1 cellular context compared by ENCODE assay signal in the genomic region with DNA sequence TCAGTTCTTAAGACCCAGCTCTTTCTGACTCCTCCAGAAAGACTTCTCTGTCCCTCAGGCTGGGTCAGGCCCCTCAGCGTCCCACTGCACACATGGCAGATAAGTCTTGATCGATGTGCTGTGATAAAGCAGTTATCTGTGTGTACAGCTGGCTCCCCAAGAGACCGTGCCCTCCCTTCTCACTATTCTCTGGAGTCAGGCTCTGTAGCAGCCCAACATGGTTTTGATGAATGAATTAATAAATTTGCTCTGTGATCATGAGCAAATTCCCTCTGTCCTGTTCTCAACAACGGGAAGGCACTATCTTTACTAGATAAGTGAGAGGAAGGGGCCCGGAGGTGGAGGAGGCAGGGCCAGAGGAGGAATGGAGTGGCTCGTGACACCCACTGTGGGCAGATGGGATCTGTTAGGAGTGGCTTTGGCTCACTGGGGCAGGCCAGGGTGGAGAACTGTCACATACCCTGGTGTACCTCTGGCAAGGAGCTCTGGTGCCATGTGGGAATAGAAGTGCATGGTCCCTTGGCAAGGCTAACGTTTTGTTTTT.
TF ChIP-seq lines count a peak whose summit lies in the region.

No MANE protein-coding gene starts in this region.

TF ChIP-seq in K562, 482 proteins besides CTCF, POLR2A, EP300 and RAD21 (continued from another document and continues in another):
- TF ChIP-seq, protein P1, sequence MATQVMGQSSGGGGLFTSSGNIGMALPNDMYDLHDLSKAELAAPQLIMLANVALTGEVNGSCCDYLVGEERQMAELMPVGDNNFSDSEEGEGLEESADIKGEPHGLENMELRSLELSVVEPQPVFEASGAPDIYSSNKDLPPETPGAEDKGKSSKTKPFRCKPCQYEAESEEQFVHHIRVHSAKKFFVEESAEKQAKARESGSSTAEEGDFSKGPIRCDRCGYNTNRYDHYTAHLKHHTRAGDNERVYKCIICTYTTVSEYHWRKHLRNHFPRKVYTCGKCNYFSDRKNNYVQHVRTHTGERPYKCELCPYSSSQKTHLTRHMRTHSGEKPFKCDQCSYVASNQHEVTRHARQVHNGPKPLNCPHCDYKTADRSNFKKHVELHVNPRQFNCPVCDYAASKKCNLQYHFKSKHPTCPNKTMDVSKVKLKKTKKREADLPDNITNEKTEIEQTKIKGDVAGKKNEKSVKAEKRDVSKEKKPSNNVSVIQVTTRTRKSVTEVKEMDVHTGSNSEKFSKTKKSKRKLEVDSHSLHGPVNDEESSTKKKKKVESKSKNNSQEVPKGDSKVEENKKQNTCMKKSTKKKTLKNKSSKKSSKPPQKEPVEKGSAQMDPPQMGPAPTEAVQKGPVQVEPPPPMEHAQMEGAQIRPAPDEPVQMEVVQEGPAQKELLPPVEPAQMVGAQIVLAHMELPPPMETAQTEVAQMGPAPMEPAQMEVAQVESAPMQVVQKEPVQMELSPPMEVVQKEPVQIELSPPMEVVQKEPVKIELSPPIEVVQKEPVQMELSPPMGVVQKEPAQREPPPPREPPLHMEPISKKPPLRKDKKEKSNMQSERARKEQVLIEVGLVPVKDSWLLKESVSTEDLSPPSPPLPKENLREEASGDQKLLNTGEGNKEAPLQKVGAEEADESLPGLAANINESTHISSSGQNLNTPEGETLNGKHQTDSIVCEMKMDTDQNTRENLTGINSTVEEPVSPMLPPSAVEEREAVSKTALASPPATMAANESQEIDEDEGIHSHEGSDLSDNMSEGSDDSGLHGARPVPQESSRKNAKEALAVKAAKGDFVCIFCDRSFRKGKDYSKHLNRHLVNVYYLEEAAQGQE (CRISPR knock-in tag; IDR thresholded peaks at IDR 0.05; ENCODE audit: low read depth): no peak
- no peak for TF ChIP-seq ZNF696 (CRISPR knock-in tag; conservative IDR thresholded peaks at IDR 0.05)
- TF ChIP-seq MED1 (CRISPR knock-in tag; IDR thresholded peaks at IDR 0.05; ENCODE audit: borderline replicate concordance): no peak
- peak; percentile 54 for TF ChIP-seq NFIC (IDR thresholded peaks at IDR 0.05)
- TF ChIP-seq, protein P2, sequence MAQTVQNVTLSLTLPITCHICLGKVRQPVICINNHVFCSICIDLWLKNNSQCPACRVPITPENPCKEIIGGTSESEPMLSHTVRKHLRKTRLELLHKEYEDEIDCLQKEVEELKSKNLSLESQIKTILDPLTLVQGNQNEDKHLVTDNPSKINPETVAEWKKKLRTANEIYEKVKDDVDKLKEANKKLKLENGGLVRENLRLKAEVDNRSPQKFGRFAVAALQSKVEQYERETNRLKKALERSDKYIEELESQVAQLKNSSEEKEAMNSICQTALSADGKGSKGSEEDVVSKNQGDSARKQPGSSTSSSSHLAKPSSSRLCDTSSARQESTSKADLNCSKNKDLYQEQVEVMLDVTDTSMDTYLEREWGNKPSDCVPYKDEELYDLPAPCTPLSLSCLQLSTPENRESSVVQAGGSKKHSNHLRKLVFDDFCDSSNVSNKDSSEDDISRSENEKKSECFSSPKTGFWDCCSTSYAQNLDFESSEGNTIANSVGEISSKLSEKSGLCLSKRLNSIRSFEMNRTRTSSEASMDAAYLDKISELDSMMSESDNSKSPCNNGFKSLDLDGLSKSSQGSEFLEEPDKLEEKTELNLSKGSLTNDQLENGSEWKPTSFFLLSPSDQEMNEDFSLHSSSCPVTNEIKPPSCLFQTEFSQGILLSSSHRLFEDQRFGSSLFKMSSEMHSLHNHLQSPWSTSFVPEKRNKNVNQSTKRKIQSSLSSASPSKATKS (CRISPR knock-in tag; IDR thresholded peaks at IDR 0.05): no peak
- TF ChIP-seq, protein P3, sequence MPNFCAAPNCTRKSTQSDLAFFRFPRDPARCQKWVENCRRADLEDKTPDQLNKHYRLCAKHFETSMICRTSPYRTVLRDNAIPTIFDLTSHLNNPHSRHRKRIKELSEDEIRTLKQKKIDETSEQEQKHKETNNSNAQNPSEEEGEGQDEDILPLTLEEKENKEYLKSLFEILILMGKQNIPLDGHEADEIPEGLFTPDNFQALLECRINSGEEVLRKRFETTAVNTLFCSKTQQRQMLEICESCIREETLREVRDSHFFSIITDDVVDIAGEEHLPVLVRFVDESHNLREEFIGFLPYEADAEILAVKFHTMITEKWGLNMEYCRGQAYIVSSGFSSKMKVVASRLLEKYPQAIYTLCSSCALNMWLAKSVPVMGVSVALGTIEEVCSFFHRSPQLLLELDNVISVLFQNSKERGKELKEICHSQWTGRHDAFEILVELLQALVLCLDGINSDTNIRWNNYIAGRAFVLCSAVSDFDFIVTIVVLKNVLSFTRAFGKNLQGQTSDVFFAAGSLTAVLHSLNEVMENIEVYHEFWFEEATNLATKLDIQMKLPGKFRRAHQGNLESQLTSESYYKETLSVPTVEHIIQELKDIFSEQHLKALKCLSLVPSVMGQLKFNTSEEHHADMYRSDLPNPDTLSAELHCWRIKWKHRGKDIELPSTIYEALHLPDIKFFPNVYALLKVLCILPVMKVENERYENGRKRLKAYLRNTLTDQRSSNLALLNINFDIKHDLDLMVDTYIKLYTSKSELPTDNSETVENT (CRISPR knock-in tag; IDR thresholded peaks at IDR 0.05): no peak
- TF ChIP-seq NCOR1 (IDR thresholded peaks at IDR 0.05): peak; percentile 78
- TF ChIP-seq, protein P4, sequence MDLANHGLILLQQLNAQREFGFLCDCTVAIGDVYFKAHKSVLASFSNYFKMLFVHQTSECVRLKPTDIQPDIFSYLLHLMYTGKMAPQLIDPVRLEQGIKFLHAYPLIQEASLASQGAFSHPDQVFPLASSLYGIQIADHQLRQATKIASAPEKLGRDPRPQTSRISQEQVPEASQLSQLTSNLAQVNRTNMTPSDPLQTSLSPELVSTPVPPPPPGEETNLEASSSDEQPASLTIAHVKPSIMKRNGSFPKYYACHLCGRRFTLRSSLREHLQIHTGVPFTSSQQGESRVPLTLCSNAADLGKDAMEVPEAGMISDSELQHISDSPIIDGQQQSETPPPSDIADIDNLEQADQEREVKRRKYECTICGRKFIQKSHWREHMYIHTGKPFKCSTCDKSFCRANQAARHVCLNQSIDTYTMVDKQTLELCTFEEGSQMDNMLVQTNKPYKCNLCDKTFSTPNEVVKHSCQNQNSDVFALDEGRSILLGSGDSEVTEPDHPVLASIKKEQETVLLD (IDR thresholded peaks at IDR 0.05): peak; percentile 18; the same call in 1 of the 2 replicates
- peak; percentile 37; the same call in 1 of the 2 replicates for TF ChIP-seq ESRRA (IDR thresholded peaks at IDR 0.05; ENCODE audit: borderline replicate concordance, low read depth)
- TF ChIP-seq, protein P5, sequence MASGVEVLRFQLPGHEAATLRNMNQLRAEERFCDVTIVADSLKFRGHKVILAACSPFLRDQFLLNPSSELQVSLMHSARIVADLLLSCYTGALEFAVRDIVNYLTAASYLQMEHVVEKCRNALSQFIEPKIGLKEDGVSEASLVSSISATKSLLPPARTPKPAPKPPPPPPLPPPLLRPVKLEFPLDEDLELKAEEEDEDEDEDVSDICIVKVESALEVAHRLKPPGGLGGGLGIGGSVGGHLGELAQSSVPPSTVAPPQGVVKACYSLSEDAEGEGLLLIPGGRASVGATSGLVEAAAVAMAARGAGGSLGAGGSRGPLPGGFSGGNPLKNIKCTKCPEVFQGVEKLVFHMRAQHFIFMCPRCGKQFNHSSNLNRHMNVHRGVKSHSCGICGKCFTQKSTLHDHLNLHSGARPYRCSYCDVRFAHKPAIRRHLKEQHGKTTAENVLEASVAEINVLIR (CRISPR knock-in tag; IDR thresholded peaks at IDR 0.05): 0 out of 2 replicates have a peak, but pooled peaks have one; percentile 5
- no peak for TF ChIP-seq NR2C2 (CRISPR knock-in tag; IDR thresholded peaks at IDR 0.05)
- TF ChIP-seq NR2C2 (tag; IDR thresholded peaks at IDR 0.05): no peak
- TF ChIP-seq, protein P6, sequence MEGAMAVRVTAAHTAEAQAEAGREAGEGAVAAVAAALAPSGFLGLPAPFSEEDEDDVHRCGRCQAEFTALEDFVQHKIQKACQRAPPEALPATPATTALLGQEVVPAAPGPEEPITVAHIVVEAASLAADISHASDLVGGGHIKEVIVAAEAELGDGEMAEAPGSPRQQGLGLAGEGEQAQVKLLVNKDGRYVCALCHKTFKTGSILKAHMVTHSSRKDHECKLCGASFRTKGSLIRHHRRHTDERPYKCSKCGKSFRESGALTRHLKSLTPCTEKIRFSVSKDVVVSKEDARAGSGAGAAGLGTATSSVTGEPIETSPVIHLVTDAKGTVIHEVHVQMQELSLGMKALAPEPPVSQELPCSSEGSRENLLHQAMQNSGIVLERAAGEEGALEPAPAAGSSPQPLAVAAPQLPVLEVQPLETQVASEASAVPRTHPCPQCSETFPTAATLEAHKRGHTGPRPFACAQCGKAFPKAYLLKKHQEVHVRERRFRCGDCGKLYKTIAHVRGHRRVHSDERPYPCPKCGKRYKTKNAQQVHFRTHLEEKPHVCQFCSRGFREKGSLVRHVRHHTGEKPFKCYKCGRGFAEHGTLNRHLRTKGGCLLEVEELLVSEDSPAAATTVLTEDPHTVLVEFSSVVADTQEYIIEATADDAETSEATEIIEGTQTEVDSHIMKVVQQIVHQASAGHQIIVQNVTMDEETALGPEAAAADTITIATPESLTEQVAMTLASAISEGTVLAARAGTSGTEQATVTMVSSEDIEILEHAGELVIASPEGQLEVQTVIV (CRISPR knock-in tag; IDR thresholded peaks at IDR 0.05; ENCODE audit: borderline replicate concordance): no peak
- TF ChIP-seq U2AF1 (optimal IDR thresholded peaks at IDR 0.05; ENCODE audit: low read depth, low read length): no peak
- TF ChIP-seq MCM5 (IDR thresholded peaks at IDR 0.05; ENCODE audit: low read depth): no peak
- TF ChIP-seq ZBTB8A (IDR thresholded peaks at IDR 0.05; ENCODE audit: partially characterized antibody): no peak
- TF ChIP-seq TCFL5 (CRISPR knock-in tag; conservative IDR thresholded peaks at IDR 0.05): no peak
- no peak for TF ChIP-seq KLF10 (CRISPR knock-in tag; IDR thresholded peaks at IDR 0.05)
- TF ChIP-seq GATAD2B (IDR thresholded peaks at IDR 0.05; ENCODE audit: borderline replicate concordance): peak; percentile 66; the same call in 1 of the 2 replicates
- TF ChIP-seq, protein P7, sequence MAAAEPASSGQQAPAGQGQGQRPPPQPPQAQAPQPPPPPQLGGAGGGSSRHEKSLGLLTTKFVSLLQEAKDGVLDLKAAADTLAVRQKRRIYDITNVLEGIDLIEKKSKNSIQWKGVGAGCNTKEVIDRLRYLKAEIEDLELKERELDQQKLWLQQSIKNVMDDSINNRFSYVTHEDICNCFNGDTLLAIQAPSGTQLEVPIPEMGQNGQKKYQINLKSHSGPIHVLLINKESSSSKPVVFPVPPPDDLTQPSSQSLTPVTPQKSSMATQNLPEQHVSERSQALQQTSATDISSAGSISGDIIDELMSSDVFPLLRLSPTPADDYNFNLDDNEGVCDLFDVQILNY (CRISPR knock-in tag; IDR thresholded peaks at IDR 0.05): no peak
- no peak for TF ChIP-seq RBM17 (IDR thresholded peaks at IDR 0.05; ENCODE audit: borderline replicate concordance, low read depth, low read length)
- no peak for TF ChIP-seq ZNF23 (CRISPR knock-in tag; IDR thresholded peaks at IDR 0.05)
- TF ChIP-seq FOXK1 (CRISPR knock-in tag; IDR thresholded peaks at IDR 0.05; ENCODE audit: borderline replicate concordance): no peak
- no peak; the same call in 1 of the 2 replicates for TF ChIP-seq EGR1 (conservative IDR thresholded peaks at IDR 0.05)
- no peak for TF ChIP-seq MCM2 (IDR thresholded peaks at IDR 0.05; ENCODE audit: low read depth)
- TF ChIP-seq NFIX (CRISPR knock-in tag; IDR thresholded peaks at IDR 0.05; ENCODE audit: low read depth): no peak
- TF ChIP-seq BCL6 (CRISPR knock-in tag; IDR thresholded peaks at IDR 0.05): no peak
- TF ChIP-seq TCF7L2 (IDR thresholded peaks at IDR 0.05; ENCODE audit: low read depth, low read length): no peak
- no peak for TF ChIP-seq ZNF324 (CRISPR knock-in tag; IDR thresholded peaks at IDR 0.05)
- TF ChIP-seq MAFF (IDR thresholded peaks at IDR 0.05; ENCODE audit: low read length): no peak
- TF ChIP-seq NR2C1 (IDR thresholded peaks at IDR 0.05): no peak
- TF ChIP-seq NR2C1 (tag; IDR thresholded peaks at IDR 0.05): 0 out of 2 replicates have a peak, but pooled peaks have one; percentile 52
- no peak for TF ChIP-seq POLR2G (IDR thresholded peaks at IDR 0.05; ENCODE audit: low read depth, low read length)
- TF ChIP-seq ZNF695 (CRISPR knock-in tag; IDR thresholded peaks at IDR 0.05): no peak
- TF ChIP-seq RAD51 (IDR thresholded peaks at IDR 0.05; ENCODE audit: borderline replicate concordance, low read depth): no peak
- no peak for TF ChIP-seq PCBP2 (IDR thresholded peaks at IDR 0.05; ENCODE audit: low read depth, low read length, poor library complexity, severe bottlenecking)
- TF ChIP-seq NBN (IDR thresholded peaks at IDR 0.05; ENCODE audit: low read depth): no peak; the same call in 1 of the 2 replicates
- peak; percentile 66 for TF ChIP-seq L3MBTL2 (IDR thresholded peaks at IDR 0.05)
- no peak for TF ChIP-seq SUPT5H (IDR thresholded peaks at IDR 0.05)
- TF ChIP-seq, protein P8, sequence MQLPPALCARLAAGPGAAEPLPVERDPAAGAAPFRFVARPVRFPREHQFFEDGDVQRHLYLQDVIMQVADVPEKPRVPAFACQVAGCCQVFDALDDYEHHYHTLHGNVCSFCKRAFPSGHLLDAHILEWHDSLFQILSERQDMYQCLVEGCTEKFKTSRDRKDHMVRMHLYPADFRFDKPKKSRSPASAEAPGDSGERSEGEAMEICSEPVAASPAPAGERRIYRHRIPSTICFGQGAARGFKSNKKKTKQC (CRISPR knock-in tag; IDR thresholded peaks at IDR 0.05): no peak
- TF ChIP-seq XRCC4 (IDR thresholded peaks at IDR 0.05; ENCODE audit: extremely low read depth, insufficient read depth, insufficient read length): no peak
- no peak for TF ChIP-seq ZNF699 (CRISPR knock-in tag; IDR thresholded peaks at IDR 0.05; ENCODE audit: insufficient replicate concordance)
- no peak for TF ChIP-seq ZNF12 (CRISPR knock-in tag; IDR thresholded peaks at IDR 0.05)
- no peak for TF ChIP-seq ZNF561 (CRISPR knock-in tag; conservative IDR thresholded peaks at IDR 0.05)
- peak; percentile 61; the same call in 1 of the 2 replicates for TF ChIP-seq ELF2 (CRISPR knock-in tag; IDR thresholded peaks at IDR 0.05)
- no peak for TF ChIP-seq POLR3G (IDR thresholded peaks at IDR 0.05; ENCODE audit: extremely low read depth, insufficient read length, insufficient replicate concordance)
- TF ChIP-seq MYC (IDR thresholded peaks at IDR 0.05; ENCODE audit: low read depth, low read length): peak; percentile 84
- 0 out of 2 replicates have a peak, but pooled peaks have one; percentile 71 for TF ChIP-seq MYC (CRISPR knock-in tag; IDR thresholded peaks at IDR 0.05; ENCODE audit: borderline replicate concordance, low read depth)
- peak; percentile 38 for TF ChIP-seq BRD9 (IDR thresholded peaks at IDR 0.05; ENCODE audit: low read depth, partially characterized antibody)
- TF ChIP-seq PYGO2 (tag; IDR thresholded peaks at IDR 0.05): no peak; the same call in none of the 2 replicates
- TF ChIP-seq HDAC8 (tag; IDR thresholded peaks at IDR 0.05): peak; percentile 60; the same call in 1 of the 2 replicates
- TF ChIP-seq, protein P9, sequence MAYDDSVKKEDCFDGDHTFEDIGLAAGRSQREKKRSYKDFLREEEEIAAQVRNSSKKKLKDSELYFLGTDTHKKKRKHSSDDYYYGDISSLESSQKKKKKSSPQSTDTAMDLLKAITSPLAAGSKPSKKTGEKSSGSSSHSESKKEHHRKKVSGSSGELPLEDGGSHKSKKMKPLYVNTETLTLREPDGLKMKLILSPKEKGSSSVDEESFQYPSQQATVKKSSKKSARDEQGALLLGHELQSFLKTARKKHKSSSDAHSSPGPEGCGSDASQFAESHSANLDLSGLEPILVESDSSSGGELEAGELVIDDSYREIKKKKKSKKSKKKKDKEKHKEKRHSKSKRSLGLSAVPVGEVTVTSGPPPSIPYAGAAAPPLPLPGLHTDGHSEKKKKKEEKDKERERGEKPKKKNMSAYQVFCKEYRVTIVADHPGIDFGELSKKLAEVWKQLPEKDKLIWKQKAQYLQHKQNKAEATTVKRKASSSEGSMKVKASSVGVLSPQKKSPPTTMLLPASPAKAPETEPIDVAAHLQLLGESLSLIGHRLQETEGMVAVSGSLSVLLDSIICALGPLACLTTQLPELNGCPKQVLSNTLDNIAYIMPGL (CRISPR knock-in tag; IDR thresholded peaks at IDR 0.05): no peak
- TF ChIP-seq CBX5 (IDR thresholded peaks at IDR 0.05; ENCODE audit: borderline replicate concordance, low read depth): no peak
